9 cellular contexts compared by ENCODE assay signal in the genomic region with DNA sequence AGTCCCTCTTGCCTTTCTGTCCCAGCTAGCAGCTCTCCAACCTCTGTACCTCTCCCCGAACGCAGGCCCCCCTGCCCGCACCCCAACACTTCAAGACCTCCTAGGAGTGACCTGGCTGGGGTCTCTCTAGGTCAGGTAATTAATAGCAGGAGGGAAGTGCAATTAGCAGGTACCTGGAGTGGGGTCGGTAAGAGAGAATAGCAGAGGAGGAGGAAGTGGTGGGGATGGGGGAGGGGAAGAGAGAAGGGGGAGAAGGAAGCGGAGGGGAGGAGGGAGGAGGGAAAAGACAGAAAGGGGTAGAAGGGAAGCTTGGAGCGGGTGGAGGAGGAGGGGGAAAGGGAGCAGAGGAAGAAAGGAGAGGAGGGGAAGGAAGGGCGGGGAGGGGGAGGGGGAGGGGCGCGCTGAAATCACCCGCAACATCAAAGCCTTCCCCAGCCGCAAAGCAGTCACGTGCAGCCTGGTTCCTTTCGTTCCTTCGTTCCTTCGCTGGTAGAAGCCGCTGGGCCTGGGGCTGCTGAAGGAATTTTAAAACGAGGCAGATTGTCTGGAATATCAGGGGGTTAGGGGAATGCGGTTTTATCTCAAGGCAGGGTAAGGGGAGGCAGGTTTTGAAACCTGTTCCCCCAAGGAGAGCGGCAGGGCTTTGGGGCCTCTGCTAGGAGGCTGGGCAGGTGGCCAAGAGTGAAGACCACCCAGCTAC. TPM values are rescaled to one million over a fixed set of nuclear protein-coding genes. Genes with fewer than 3 reads are reported as not detected.
DNase-seq lines count a peak whose midpoint lies in the region; ATAC-seq and TF ChIP-seq lines count a peak whose summit lies in the region.
"Had no signal": no experiment of that assay in that cellular context is flagged by ENCODE, and none has a peak within 500 bp of the region (broad histone marks: within the 10 kb centered on the region; RNA-seq: fewer than 3 reads in every experiment).

No MANE protein-coding gene starts in this region.

- in situ Hi-C loops in KBM-7 (cut with MboI; ENCODE audit: low pct_unique_long_range_greater_than_20kb, low sequenced_read_pairs), result no loop called here

- intact Hi-C loops in Right ventricle myocardium superior (cut with DNase I), result loop anchor here (10.0 kb wide), 1 partner anchor 135 kb away; the partner anchor contains the start of gene NFAM1

- no peak overlapping the region for H3K4me3 ChIP-seq in WERI-Rb-1 (ENCODE audit: low read depth, low read length)

- no peaks in the 10 kb centered on the region for H3K27me3 ChIP-seq in WERI-Rb-1 (ENCODE audit: insufficient read depth, low read depth, severe bottlenecking)

- TF ChIP-seq CTCF in WERI-Rb-1 (IDR thresholded peaks at IDR 0.05; ENCODE audit: low read depth, low read length), result no peak

- ATAC-seq in Right ventricle myocardium superior (ENCODE audit: poor library complexity) (peak; percentile 23), HG03457 (IDR thresholded peaks at IDR 0.05; ENCODE audit: unreplicated experiment) (no peak)

- H3K27ac ChIP-seq in WERI-Rb-1, result peak overlapping the region; percentile 55
- H3K27ac ChIP-seq: epithelial cell of prostate had no signal

- H3K9me3 ChIP-seq in WERI-Rb-1 (ENCODE audit: severe bottlenecking), result no peaks in the 10 kb centered on the region

- H3K36me3 ChIP-seq in WERI-Rb-1, result peaks cover 5% of the 10 kb centered on the region

- DNase-seq in KBM-7 (peak; percentile 62), WERI-Rb-1 (peak; percentile 47), Right ventricle myocardium superior (peak; percentile 70), NCI-H2107 treated with DMSO at 0.1 percent for 48 hours (lab: John Stamatoyannopoulos, UW; ENCODE audit: unreplicated experiment) (no peak), NCI-H774 (lab: John Stamatoyannopoulos, UW) (no peak), EL (no peak)
- peak; percentile 16 to 50 (median 22) for DNase-seq in stimulated activated CD4-positive, alpha-beta T cell treated with anti-CD3 and anti-CD28 coated beads, TNF-alpha, amount 100 ng/mL, for 24 hours (ENCODE audit: low read depth in 3 of 3)

RNA-seq across cellular contexts. Expression of gene TCF20, which starts 29.3 kb away (rescaled TPM):
- 16.3 TPM for total RNA-seq in Right ventricle myocardium superior

Comparison
In these comparisons a context has a peak if more than half of its experiments do, and no peak if none do; other contexts are left out.
1. DNase-seq: peak in KBM-7 (single experiment), WERI-Rb-1 (single experiment), Right ventricle myocardium superior (single experiment) and stimulated activated CD4-positive, alpha-beta T cell treated with anti-CD3 and anti-CD28 coated beads, TNF-alpha, amount 100 ng/mL, for 24 hours (3 of 3); none in NCI-H2107 treated with DMSO at 0.1 percent for 48 hours (single experiment), NCI-H774 (single experiment) and EL (single experiment).